19 cellular contexts compared by ENCODE assay signal in genomic region chr9:76529667-76530066, GRCh38.
"Had no signal": no experiment of that assay in that cellular context is flagged by ENCODE, and none has a peak within 500 bp of the region (broad histone marks: within the 10 kb centered on the region; RNA-seq: fewer than 3 reads in every experiment).

No MANE protein-coding gene starts in this region.

- ATAC-seq: activated CD8-positive, alpha-beta T cell treated with anti-CD3 and anti-CD28 coated beads, Interleukin-2, amount 10 ng/mL, durations not matched to agents 7 days and 5 days; activated T-cell treated with anti-CD3 and anti-CD28 coated beads, Interleukin-2, amount 50 U/mL, for 72 hours; left ventricle myocardium superior had no signal

- H3K9me3 ChIP-seq: ovary, right lobe of liver, uterus had no signal

- H3K36me3 ChIP-seq: ovary, right lobe of liver, uterus had no signal

- H3K4me1 ChIP-seq: right lobe of liver, uterus had no signal

- H3K27me3 ChIP-seq: hepatocyte, ovary, right lobe of liver, uterus had no signal

- DNase-seq: activated B cell treated with CpG ODN at 0.5 μM for 24 hours; activated CD4-positive, alpha-beta T cell treated with anti-CD3 and anti-CD28 coated beads, Interleukin-2, amount 50 U/mL, for 1 hour; activated CD8-positive, alpha-beta T cell treated with anti-CD3 and anti-CD28 coated beads, Interleukin-2, amount 10 ng/mL, durations not matched to agents 7 days and 5 days; activated effector memory CD4-positive, alpha-beta T cell treated with Interleukin-2 at 50 U/mL for 16 hours; activated naive CD4-positive, alpha-beta T cell treated with Interleukin-2 at 50 U/mL for 16 hours; activated T-cell treated with anti-CD3 and anti-CD28 coated beads for 4 hours; activated T-cell treated with anti-CD3 and anti-CD28 coated beads, Interleukin-2, amount 50 U/mL, for 72 hours; anterior cingulate cortex; effector CD8-positive, alpha-beta T cell; islet precursor cell; left ventricle myocardium superior; ovary; right lobe of liver; stimulated activated CD4-positive, alpha-beta T cell treated with anti-CD3 and anti-CD28 coated beads, Interleukin-2, amount 100 ng/mL, for 48 hours; stimulated activated naive CD4-positive, alpha-beta T cell treated with Interleukin-2 at 50 U/mL for 16 hours; T-helper 2 cell; trophoblast cell; uterus had no signal

- H3K27ac ChIP-seq: hepatocyte, ovary, right lobe of liver, uterus had no signal

- H3K4me3 ChIP-seq: hepatocyte, ovary, right lobe of liver, uterus had no signal
